21 cellular contexts compared by ENCODE assay signal in genomic region chr5:124592891-124593290, GRCh38.
DNase-seq lines count a peak whose midpoint lies in the region; ATAC-seq and TF ChIP-seq lines count a peak whose summit lies in the region.
"Had no signal": no experiment of that assay in that cellular context is flagged by ENCODE, and none has a peak within 500 bp of the region (broad histone marks: within the 10 kb centered on the region; RNA-seq: fewer than 3 reads in every experiment).

No MANE protein-coding gene starts in this region.

- peak overlapping the region in 58 of 59 donors; percentile 9 to 95 (median 82) for H3K27ac ChIP-seq in dorsolateral prefrontal cortex
- peak overlapping the region; percentile 87 for H3K27ac ChIP-seq in temporal lobe (ENCODE audit: low read depth, low read length)
- H3K27ac ChIP-seq: 22Rv1, C4-2B, SJSA1 had no signal

- peaks cover under 1% of the 10 kb centered on the region for H3K36me3 Mint-ChIP-seq in nephron progenitor cell (ENCODE audit: low read depth)
- H3K36me3 Mint-ChIP-seq: CD8-positive, alpha-beta memory T cell had no signal

- H3K4me3 ChIP-seq in dorsolateral prefrontal cortex = no peak overlapping the region
- H3K4me3 ChIP-seq: SJSA1 had no signal

- H3K4me1 Mint-ChIP-seq in nephron progenitor cell = peaks cover 44% of the 10 kb centered on the region
- H3K4me1 Mint-ChIP-seq: CD8-positive, alpha-beta memory T cell; IgD-negative memory B cell had no signal

- ATAC-seq in HG03432 (IDR thresholded peaks at IDR 0.05; ENCODE audit: unreplicated experiment) (no peak), GM18873 (IDR thresholded peaks at IDR 0.05; ENCODE audit: low FRiP score, unreplicated experiment) (no peak)
- ATAC-seq: Right ventricle myocardium inferior had no signal

- no peak overlapping the region for H3K4me3 Mint-ChIP-seq in nephron progenitor cell
- H3K4me3 Mint-ChIP-seq: CD8-positive, alpha-beta memory T cell; IgD-negative memory B cell had no signal

- no peaks in the 10 kb centered on the region for H3K27me3 Mint-ChIP-seq in nephron progenitor cell (ENCODE audit: low read depth, poor library complexity)
- H3K27me3 Mint-ChIP-seq: IgD-negative memory B cell had no signal

- intact Hi-C loops in dorsolateral prefrontal cortex (cut with DNase I) = no loop called here

- DNase-seq in DMS 273 (lab: John Stamatoyannopoulos, UW; ENCODE audit: unreplicated experiment) = peak; percentile 17
- DNase-seq in DMS 273 treated with DMSO at 0.1 percent for 48 hours (lab: John Stamatoyannopoulos, UW) = no peak
- no peak for DNase-seq in dorsolateral prefrontal cortex
- DNase-seq in nephron progenitor cell = no peak
- DNase-seq in OCI-M2 (lab: John Stamatoyannopoulos, UW; ENCODE audit: unreplicated experiment) = no peak
- DNase-seq: Calu3; CD8-positive, alpha-beta memory T cell; DMS53; GF-D8; H7; Karpas-422; NCI-H187; NCI-H2107 had no signal

- H3K27ac Mint-ChIP-seq in nephron progenitor cell = peak overlapping the region; percentile 72
- H3K27ac Mint-ChIP-seq: CD8-positive, alpha-beta memory T cell; IgD-negative memory B cell had no signal

- TF ChIP-seq CTCF in dorsolateral prefrontal cortex (IDR thresholded peaks at IDR 0.05 in 54 of 56, conservative IDR thresholded peaks at IDR 0.05 in 2 of 56; ENCODE audit: low read depth in 1 of 56, partially characterized antibody in 56 of 56) = no peak
- TF ChIP-seq CTCF in nephron progenitor cell (IDR thresholded peaks at IDR 0.05) = no peak

- H3K27me3 ChIP-seq in dorsolateral prefrontal cortex = no peaks in the 10 kb centered on the region
- H3K27me3 ChIP-seq: SJSA1 had no signal

- peaks cover 10% of the 10 kb centered on the region for H3K9me3 Mint-ChIP-seq in nephron progenitor cell
- H3K9me3 Mint-ChIP-seq: IgD-negative memory B cell had no signal
